Comparison of ENCODE assay signal across 8 cellular contexts in the genomic region with DNA sequence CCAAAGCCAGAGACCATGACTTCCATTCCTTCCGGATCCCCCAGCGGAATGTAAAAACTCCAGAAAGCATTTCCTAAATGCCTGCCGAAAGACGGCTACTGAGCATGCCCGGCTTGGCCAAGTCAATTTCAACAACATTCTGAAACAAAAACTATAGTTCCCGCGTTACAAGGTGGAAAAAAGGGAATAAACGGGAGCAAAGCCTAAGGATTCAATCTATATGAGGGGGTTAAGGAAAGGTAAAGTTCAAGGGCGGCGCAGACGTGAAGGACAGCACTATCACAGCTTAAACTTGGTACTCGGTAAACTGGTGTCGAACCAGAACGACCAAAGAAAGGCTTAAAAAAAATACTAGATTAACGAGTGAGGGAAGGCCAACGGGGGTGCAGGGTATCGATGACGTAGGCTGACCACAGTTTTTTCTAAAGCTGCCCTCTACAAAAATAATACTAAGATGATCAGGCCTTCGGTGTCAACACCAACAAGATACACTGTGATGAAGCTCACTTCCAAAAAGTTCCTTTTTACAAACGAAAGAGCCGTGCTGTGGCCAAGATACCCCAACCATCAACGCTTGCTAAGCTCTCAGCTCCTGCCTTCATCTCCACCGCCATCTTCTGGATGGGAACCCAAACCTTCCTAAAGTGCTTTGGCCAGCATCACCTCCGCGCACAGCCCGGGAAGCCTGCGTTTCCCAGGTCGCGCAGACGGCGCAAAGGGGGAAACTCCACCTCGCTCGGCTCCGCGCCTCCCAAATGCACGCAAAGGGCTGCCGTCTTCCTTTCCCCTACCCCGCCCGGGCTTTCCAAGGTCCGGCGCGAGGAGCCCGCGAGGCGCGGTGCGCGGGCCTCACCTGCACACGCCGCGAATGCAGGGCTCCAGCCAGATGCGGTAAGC. TPM values are rescaled to one million over a fixed set of nuclear protein-coding genes. Genes with fewer than 3 reads are reported as not detected.
DNase-seq lines count a peak whose midpoint lies in the region; ATAC-seq and TF ChIP-seq lines count a peak whose summit lies in the region.

No MANE protein-coding gene starts in this region.

- intact Hi-C loops in lower lobe of right lung (cut with DNase I): no loop called here

- H3K4me3 ChIP-seq in lower lobe of right lung: peak overlapping the region; percentile 99

- no peaks in the 10 kb centered on the region for H3K36me3 ChIP-seq in lower lobe of right lung

- no peaks in the 10 kb centered on the region for H3K27me3 ChIP-seq in lower lobe of right lung (ENCODE audit: low read depth)

- no peaks in the 10 kb centered on the region for H3K9me3 ChIP-seq in lower lobe of right lung

- peak; percentile 9 for DNase-seq in activated T-cell treated with anti-CD3 and anti-CD28 coated beads for 1 hour (ENCODE audit: low read depth)
- no peak for DNase-seq in activated T-cell treated with anti-CD3 and anti-CD28 coated beads, Interleukin-2, amount 50 U/mL, for 1 hour
- DNase-seq in NCI-H2171 (lab: John Stamatoyannopoulos, UW): peak; percentile 52
- peak; percentile 64 for DNase-seq in activated CD4-positive, alpha-beta T cell treated with anti-CD3 and anti-CD28 coated beads for 48 hours
- peak; percentile 43 for DNase-seq in ecto neural progenitor cell (ENCODE audit: low spot score)
- DNase-seq in lower lobe of right lung: peak; percentile 70
- DNase-seq in stimulated activated CD4-positive, alpha-beta T cell treated with anti-CD3 and anti-CD28 coated beads, TNF-alpha, amount 100 ng/mL, for 48 hours (ENCODE audit: low read depth in 3 of 3): peak; percentile 16 to 41 (median 26)

- H3K27ac ChIP-seq in lower lobe of right lung: peak overlapping the region; percentile 98

- ATAC-seq in HG02938 (IDR thresholded peaks at IDR 0.05; ENCODE audit: unreplicated experiment) (peak; percentile 18), lower lobe of right lung (peak; percentile 48 to 65)

- peaks cover 24% of the 10 kb centered on the region for H3K4me1 ChIP-seq in lower lobe of right lung

- peak; percentile 14 for TF ChIP-seq CTCF in lower lobe of right lung (IDR thresholded peaks at IDR 0.05)

RNA-seq across cellular contexts. Expression of a gene that starts 0.7 kb away (rescaled TPM):
- total RNA-seq in lower lobe of right lung: 61.9 TPM

RNA-seq across cellular contexts. Expression of a gene that starts 29.8 kb away (rescaled TPM):
- 0.32 TPM for total RNA-seq in lower lobe of right lung
